ENCODE assay signal across 9 cellular contexts in the genomic region with DNA sequence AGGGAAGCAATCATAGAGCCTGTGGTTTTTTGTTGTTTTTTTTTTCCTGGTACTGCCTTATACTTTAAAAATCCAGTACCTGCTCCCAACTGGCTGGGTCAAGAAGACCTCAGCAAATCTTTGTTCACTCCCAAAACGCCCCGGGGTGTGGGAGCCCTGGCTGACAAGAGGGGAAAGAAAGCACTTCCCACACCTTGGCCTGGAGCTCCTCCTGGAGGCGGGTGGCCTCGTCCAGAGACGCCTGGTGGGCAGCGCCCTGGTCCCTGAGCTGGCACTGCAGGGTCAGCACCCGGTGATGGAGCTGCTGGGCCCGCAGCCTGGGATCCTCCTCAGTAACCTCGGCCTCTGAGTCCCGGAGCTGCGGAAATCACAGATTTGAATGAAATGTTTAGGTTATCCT. TPM values are rescaled to one million over a fixed set of nuclear protein-coding genes. Genes with fewer than 3 reads are reported as not detected.
DNase-seq lines count a peak whose midpoint lies in the region; ATAC-seq and TF ChIP-seq lines count a peak whose summit lies in the region.
"Had no signal": no experiment of that assay in that cellular context is flagged by ENCODE, and none has a peak within 500 bp of the region (broad histone marks: within the 10 kb centered on the region; RNA-seq: fewer than 3 reads in every experiment).

No MANE protein-coding gene starts in this region.

- TF ChIP-seq CTCF in Loucy (conservative IDR thresholded peaks at IDR 0.05; ENCODE audit: low read length) (peak; percentile 56), brain (conservative IDR thresholded peaks at IDR 0.05) (peak; percentile 66 to 83), progenitor cell of endocrine pancreas (IDR thresholded peaks at IDR 0.05; ENCODE audit: unreplicated experiment) (peak; percentile 54)

- H3K27ac Mint-ChIP-seq in brain: peak overlapping the region in 2 of 5 experiments; percentile 36 to 90
- H3K27ac Mint-ChIP-seq in progenitor cell of endocrine pancreas: no peak overlapping the region

- H3K4me3 ChIP-seq in Loucy (ENCODE audit: low read length, poor library complexity, severe bottlenecking): no peak overlapping the region

- H3K4me1 Mint-ChIP-seq in brain: peaks cover 19% of the 10 kb centered on the region
- no peaks in the 10 kb centered on the region for H3K4me1 Mint-ChIP-seq in progenitor cell of endocrine pancreas (ENCODE audit: low read depth)

- no peaks in the 10 kb centered on the region for H4K20me1 ChIP-seq in Loucy (ENCODE audit: insufficient read depth, low read length, poor library complexity, severe bottlenecking)

- no peaks in the 10 kb centered on the region for H3K36me3 ChIP-seq in Loucy (ENCODE audit: insufficient read depth, low read length)

- H3K9me3 ChIP-seq in Loucy (ENCODE audit: insufficient read depth, low read depth, low read length): 0 out of 2 replicates have a peak, but pooled peaks cover 4% of the 10 kb centered on the region

- H3K4me3 Mint-ChIP-seq in brain (no peak overlapping the region), progenitor cell of endocrine pancreas (ENCODE audit: low read depth) (no peak overlapping the region)

- H3K27me3 ChIP-seq in Loucy (ENCODE audit: insufficient read depth, low read length, poor library complexity, severe bottlenecking): no peaks in the 10 kb centered on the region

- H3K9me3 Mint-ChIP-seq in brain: peaks cover 13 to 21% (median 15%) of the 10 kb centered on the region in 5 experiments
- H3K9me3 Mint-ChIP-seq in progenitor cell of endocrine pancreas (ENCODE audit: low read depth): peaks cover 13% of the 10 kb centered on the region

- H2AFZ ChIP-seq in Loucy (ENCODE audit: low read length): no peak overlapping the region

- H3F3A ChIP-seq in Loucy (ENCODE audit: low read depth): no peaks in the 10 kb centered on the region

- DNase-seq in NCI-H510A (lab: John Stamatoyannopoulos, UW) (peak; percentile 40), NCI-H510A treated with DMSO at 0.1 percent for 48 hours (lab: John Stamatoyannopoulos, UW) (no peak), progenitor cell of endocrine pancreas (ENCODE audit: low spot score, unreplicated experiment) (no peak), C1 segment of cervical spinal cord (lab: John Stamatoyannopoulos, UW) (no peak)

- H3K27me3 Mint-ChIP-seq in brain (peaks cover 7% of the 10 kb centered on the region), progenitor cell of endocrine pancreas (peaks cover 38% of the 10 kb centered on the region)

- ATAC-seq in GM18520 (IDR thresholded peaks at IDR 0.05; ENCODE audit: unreplicated experiment): no peak
- no peak for ATAC-seq in HG02870 (IDR thresholded peaks at IDR 0.05; ENCODE audit: unreplicated experiment)

- no peaks in the 10 kb centered on the region for H3K9me2 ChIP-seq in Loucy (replicated peaks; ENCODE audit: low read depth, low read length)

- no peak overlapping the region for H3K9ac ChIP-seq in Loucy (ENCODE audit: low read depth, low read length, poor library complexity, severe bottlenecking)

- no peaks in the 10 kb centered on the region for H3K4me1 ChIP-seq in Loucy (ENCODE audit: insufficient read depth, low read length, poor library complexity, severe bottlenecking)

- H3K79me2 ChIP-seq in Loucy (ENCODE audit: insufficient read depth, low read length): no peaks in the 10 kb centered on the region

- H3K36me3 Mint-ChIP-seq in brain (no peaks in the 10 kb centered on the region), progenitor cell of endocrine pancreas (ENCODE audit: insufficient read depth) (no peaks in the 10 kb centered on the region)

- H3K4me2 ChIP-seq in Loucy (ENCODE audit: low read depth, low read length, poor library complexity, severe bottlenecking): no peak overlapping the region

RNA-seq across cellular contexts. Expression of a gene that starts 38.2 kb away (rescaled TPM):
- polyA plus RNA-seq in brain (ENCODE audit: insufficient read depth, low read depth, low replicate concordance): 1.0 TPM
- 0.18 and 0.19 TPM in 2 replicates for total RNA-seq in progenitor cell of endocrine pancreas
- total RNA-seq: renal cortical epithelial cell had no signal
